ENCODE assay signal across 29 cellular contexts in genomic region chr2:153588408-153588807, GRCh38.
"Had no signal": no experiment of that assay in that cellular context is flagged by ENCODE, and none has a peak within 500 bp of the region (broad histone marks: within the 10 kb centered on the region; RNA-seq: fewer than 3 reads in every experiment).

No MANE protein-coding gene starts in this region.

- H3K4me3 Mint-ChIP-seq: dendritic cell treated with granulocyte-macrophage colony-stimulating factor and Interleukin-4, amounts not matched to agents 40 ng/mL and 50 ng/mL, for 4 days; effector memory CD8-positive, alpha-beta T cell had no signal

- ATAC-seq: effector memory CD8-positive, alpha-beta T cell; esophagus mucosa; foreskin keratinocyte; gastrocnemius medialis; gastroesophageal sphincter; heart left ventricle; heart right ventricle had no signal

- H2AFZ ChIP-seq: hepatocyte had no signal

- H3K27me3 Mint-ChIP-seq: dendritic cell treated with granulocyte-macrophage colony-stimulating factor and Interleukin-4, amounts not matched to agents 40 ng/mL and 50 ng/mL, for 4 days; effector memory CD8-positive, alpha-beta T cell had no signal

- H3K27me3 ChIP-seq: colonic mucosa, esophagus muscularis mucosa, esophagus squamous epithelium, foreskin keratinocyte, gastrocnemius medialis, gastroesophageal sphincter, heart left ventricle, heart right ventricle, hepatocyte had no signal

- FAIRE-seq: colon, endometrium, endothelial cell of umbilical vein, frontal cortex had no signal

- H3K9me3 ChIP-seq: colonic mucosa, gastrocnemius medialis had no signal

- H3K4me3 ChIP-seq: colonic mucosa, coronary artery, dorsolateral prefrontal cortex, esophagus muscularis mucosa, esophagus squamous epithelium, gastrocnemius medialis, gastroesophageal sphincter, heart left ventricle, heart right ventricle, hepatocyte had no signal

- H3K27ac ChIP-seq: colonic mucosa, coronary artery, dorsolateral prefrontal cortex, epithelial cell of prostate, esophagus muscularis mucosa, esophagus squamous epithelium, foreskin keratinocyte, gastrocnemius medialis, gastroesophageal sphincter, heart left ventricle, heart right ventricle, hepatocyte had no signal

- H3K36me3 ChIP-seq: colonic mucosa, esophagus muscularis mucosa, esophagus squamous epithelium, gastrocnemius medialis, gastroesophageal sphincter, heart left ventricle, heart right ventricle had no signal

- DNase-seq: colonic mucosa; cortex of kidney; dermis blood vessel endothelial cell; dorsolateral prefrontal cortex; effector CD4-positive, alpha-beta T cell; effector CD8-positive, alpha-beta T cell; effector memory CD4-positive, alpha-beta T cell; effector memory CD8-positive, alpha-beta T cell; erythroblast; esophagus squamous epithelium; foreskin fibroblast; foreskin keratinocyte; foreskin melanocyte; gastrocnemius medialis; glutamatergic neuron; head of caudate nucleus; heart left ventricle; heart right ventricle had no signal

- H3K27ac Mint-ChIP-seq: dendritic cell treated with granulocyte-macrophage colony-stimulating factor and Interleukin-4, amounts not matched to agents 40 ng/mL and 50 ng/mL, for 4 days; effector memory CD8-positive, alpha-beta T cell had no signal

- H3K4me1 ChIP-seq: colonic mucosa, esophagus muscularis mucosa, foreskin keratinocyte, gastrocnemius medialis, gastroesophageal sphincter, heart left ventricle, heart right ventricle had no signal

- H3K4me2 ChIP-seq: hepatocyte had no signal
